In the genomic region with DNA sequence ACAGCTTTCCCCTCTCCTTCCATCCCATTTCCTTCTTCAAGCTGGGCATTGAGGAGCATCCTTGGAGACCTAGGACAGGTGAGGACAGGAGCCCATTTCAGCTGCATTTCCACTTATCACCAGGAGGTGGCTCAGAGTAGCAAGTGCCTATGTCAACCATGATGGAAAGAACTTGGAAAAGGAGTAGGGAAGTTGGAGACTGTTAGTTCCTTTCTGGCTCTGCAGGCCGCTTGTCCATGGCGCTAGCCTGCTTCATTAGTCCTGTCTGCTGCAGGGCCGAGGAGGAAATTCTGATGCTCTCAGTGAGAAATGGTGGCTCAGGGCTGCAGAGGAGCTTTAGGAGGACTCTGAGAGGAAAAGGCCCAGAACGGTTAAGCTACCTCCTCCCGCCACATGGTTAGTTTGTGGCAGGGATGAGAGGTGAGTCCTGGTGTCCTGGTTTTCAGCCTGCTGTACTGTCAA, we compare ENCODE assay signal across 8 cellular contexts. TPM values are rescaled to one million over a fixed set of nuclear protein-coding genes. Genes with fewer than 3 reads are reported as not detected.
DNase-seq lines count a peak whose midpoint lies in the region; ATAC-seq and TF ChIP-seq lines count a peak whose summit lies in the region.

No MANE protein-coding gene starts in this region.

- H3K9me3 ChIP-seq in osteoblast (ENCODE audit: low read depth, low read length) = no peaks in the 10 kb centered on the region

- H3K27ac ChIP-seq in osteoblast (ENCODE audit: low read depth, low read length) = no peak overlapping the region

- no peak overlapping the region for H3K4me3 ChIP-seq in osteoblast (ENCODE audit: insufficient read depth, low read length)

- ATAC-seq in Right ventricle myocardium inferior (peak; percentile 76), GM19351 (IDR thresholded peaks at IDR 0.05; ENCODE audit: unreplicated experiment) (no peak)

- H4K20me1 ChIP-seq in osteoblast (ENCODE audit: insufficient read depth, low read length) = no peaks in the 10 kb centered on the region

- no peak overlapping the region for H3K4me2 ChIP-seq in osteoblast (ENCODE audit: insufficient read depth, low read length)

- intact Hi-C loops in Right ventricle myocardium inferior (cut with DNase I) = loop anchor here (1.0 kb wide), 1 partner anchor 23 kb away; no protein-coding TSS in a partner anchor
- intact Hi-C loops in cardiac septum (cut with DNase I) = loop anchor here (2.0 kb wide), 1 partner anchor 24 kb away; no protein-coding TSS in a partner anchor

- TF ChIP-seq CTCF in osteoblast (IDR thresholded peaks at IDR 0.05; ENCODE audit: extremely low read depth, low read depth, low read length) = peak; percentile 88

- peak overlapping the region; percentile 64 for H2AFZ ChIP-seq in osteoblast (ENCODE audit: low read length)

- DNase-seq in Right ventricle myocardium inferior (ENCODE audit: missing footprints) (no peak), cardiac septum (ENCODE audit: low spot score) (no peak), NCI-H2227 (lab: John Stamatoyannopoulos, UW; ENCODE audit: unreplicated experiment) (peak; percentile 60), activated T-cell treated with anti-CD3 and anti-CD28 coated beads for 24 hours (ENCODE audit: low read depth) (peak; percentile 26), fibroblast of gingiva (ENCODE audit: low read depth) (peak; percentile 57), osteoblast (ENCODE audit: insufficient read length, low spot score, missing footprints) (peak; percentile 73), occipital lobe (lab: John Stamatoyannopoulos, UW) (no peak)

- no peaks in the 10 kb centered on the region for H3K79me2 ChIP-seq in osteoblast (ENCODE audit: insufficient read depth, low read length)

- peaks cover 33% of the 10 kb centered on the region for H3K27me3 ChIP-seq in osteoblast (ENCODE audit: insufficient read depth, low read length)

- peaks cover 10% of the 10 kb centered on the region for H3K4me1 ChIP-seq in osteoblast (ENCODE audit: insufficient read depth, low read length)

- H3K36me3 ChIP-seq in osteoblast (ENCODE audit: insufficient read depth, low read length) = no peaks in the 10 kb centered on the region

RNA-seq across cellular contexts. Expression of a gene that starts 7.0 kb away (rescaled TPM):
- 35.6 TPM for total RNA-seq in Right ventricle myocardium inferior
- 40.6 TPM for total RNA-seq in cardiac septum
- 145 and 154 TPM in 2 replicates for total RNA-seq in osteoblast
- 24.5 TPM for total RNA-seq in occipital lobe

RNA-seq across cellular contexts. Expression of a gene that starts 44.0 kb away (rescaled TPM):
- total RNA-seq in Right ventricle myocardium inferior (211 TPM), cardiac septum (175 TPM), osteoblast (116 and 130 TPM in 2 replicates), occipital lobe (86.1 TPM)

Comparison
In these comparisons a context has a peak if more than half of its experiments do, and no peak if none do; other contexts are left out.
1. DNase-seq: peak in NCI-H2227 (single experiment), activated T-cell treated with anti-CD3 and anti-CD28 coated beads for 24 hours (single experiment), fibroblast of gingiva (single experiment) and osteoblast (single experiment); none in Right ventricle myocardium inferior (single experiment), cardiac septum (single experiment) and occipital lobe (single experiment).